ENCODE assay signal across 8 cellular contexts in genomic region chr12:11765817-11766794, GRCh38.
DNase-seq lines count a peak whose midpoint lies in the region; ATAC-seq and TF ChIP-seq lines count a peak whose summit lies in the region.

No MANE protein-coding gene starts in this region.

- no peaks in the 10 kb centered on the region for H3K9me3 ChIP-seq in esophagus muscularis mucosa
- no peaks in the 10 kb centered on the region for H3K9me3 ChIP-seq in parathyroid adenoma (ENCODE audit: control insufficient read depth, low read length)
- no peaks in the 10 kb centered on the region for H3K9me3 ChIP-seq in vagina
- H3K9me3 ChIP-seq in MG63 = no peaks in the 10 kb centered on the region

- H3K4me2 ChIP-seq in parathyroid adenoma (ENCODE audit: low read length) = no peak overlapping the region

- peaks cover 0 to 4% (median 0%) of the 10 kb centered on the region in 4 donors for H3K36me3 ChIP-seq in esophagus muscularis mucosa
- no peaks in the 10 kb centered on the region for H3K36me3 ChIP-seq in parathyroid adenoma (ENCODE audit: control insufficient read depth, insufficient read depth, low read length)
- no peaks in the 10 kb centered on the region for H3K36me3 ChIP-seq in vagina
- H3K36me3 ChIP-seq in MG63 = no peaks in the 10 kb centered on the region

- H3K27ac ChIP-seq in esophagus muscularis mucosa (replicated peaks in 1 of 4) = peak overlapping the region; percentile 88 to 94 (median 92)
- H3K27ac ChIP-seq in parathyroid adenoma = peak overlapping the region; percentile 66
- peak overlapping the region; percentile 38 for H3K27ac ChIP-seq in vagina

- peak overlapping the region; percentile 39 for H3K4me3 Mint-ChIP-seq in activated CD8-positive, alpha-beta T cell treated with anti-CD3 and anti-CD28 coated beads, Interleukin-2, amount 10 ng/mL, durations not matched to agents 7 days and 5 days

- intact Hi-C loops in esophagus muscularis mucosa (cut with DNase I) (no loop called here), vagina (cut with DNase I) (no loop called here)

- DNase-seq in AG08395 (ENCODE audit: low spot score) (peak; percentile 71), esophagus muscularis mucosa (ENCODE audit: extremely low spot score) (no peak), vagina (ENCODE audit: extremely low spot score in 2 of 2) (no peak), MG63 (no peak)
- peak; percentile 44 for DNase-seq in activated CD8-positive, alpha-beta T cell treated with anti-CD3 and anti-CD28 coated beads, Interleukin-2, amount 10 ng/mL, durations not matched to agents 7 days and 5 days

- POLR2A ChIA-PET in activated CD8-positive, alpha-beta T cell treated with anti-CD3 and anti-CD28 coated beads, Interleukin-2, amount 10 ng/mL, durations not matched to agents 7 days and 5 days (lab: Charles Lee) = interaction anchor here (0.6 kb wide), 1 partner anchor 39 kb away, joined by 3 read pairs; no protein-coding TSS in a partner anchor

- H3K4me3 ChIP-seq in esophagus muscularis mucosa (peak overlapping the region; percentile 9 to 24 (median 16)), parathyroid adenoma (ENCODE audit: low read depth, low read length) (no peak overlapping the region), vagina (peak overlapping the region in 1 of 2 donors; percentile 21), MG63 (no peak overlapping the region)

- peak; percentile 72 for ATAC-seq in GM19452 (IDR thresholded peaks at IDR 0.05; ENCODE audit: unreplicated experiment)
- ATAC-seq in HG03558 (IDR thresholded peaks at IDR 0.05; ENCODE audit: extremely low read depth, unreplicated experiment) = peak; percentile 44
- ATAC-seq in activated CD8-positive, alpha-beta T cell treated with anti-CD3 and anti-CD28 coated beads, Interleukin-2, amount 10 ng/mL, durations not matched to agents 7 days and 5 days = peak; percentile 78

- peaks cover 62% of the 10 kb centered on the region for H3K4me1 Mint-ChIP-seq in activated CD8-positive, alpha-beta T cell treated with anti-CD3 and anti-CD28 coated beads, Interleukin-2, amount 10 ng/mL, durations not matched to agents 7 days and 5 days (ENCODE audit: low read depth)

- WGBS in esophagus muscularis mucosa = 25% methylated on average over 19 of the region's 19 CpGs

- H3K4me1 ChIP-seq in esophagus muscularis mucosa = peaks cover 39 to 100% (median 99%) of the 10 kb centered on the region in 4 donors
- H3K4me1 ChIP-seq in parathyroid adenoma = peaks cover 10% of the 10 kb centered on the region
- peaks cover 47% of the 10 kb centered on the region for H3K4me1 ChIP-seq in vagina

- H3K27me3 ChIP-seq in esophagus muscularis mucosa (no peaks in the 10 kb centered on the region), parathyroid adenoma (ENCODE audit: control insufficient read depth, insufficient read depth, low read length) (no peaks in the 10 kb centered on the region), vagina (no peaks in the 10 kb centered on the region), MG63 (no peaks in the 10 kb centered on the region)

- no peaks in the 10 kb centered on the region for H3K27me3 Mint-ChIP-seq in activated CD8-positive, alpha-beta T cell treated with anti-CD3 and anti-CD28 coated beads, Interleukin-2, amount 10 ng/mL, durations not matched to agents 7 days and 5 days (ENCODE audit: low read depth)

- peaks cover 19% of the 10 kb centered on the region for H3K36me3 Mint-ChIP-seq in activated CD8-positive, alpha-beta T cell treated with anti-CD3 and anti-CD28 coated beads, Interleukin-2, amount 10 ng/mL, durations not matched to agents 7 days and 5 days (ENCODE audit: low read depth)

- H2AFZ ChIP-seq in parathyroid adenoma = no peak overlapping the region

- TF ChIP-seq POLR2A in esophagus muscularis mucosa (IDR thresholded peaks at IDR 0.05; ENCODE audit: low read depth) = no peak
- no peak for TF ChIP-seq POLR2A in vagina (IDR thresholded peaks at IDR 0.05)

- H3K27ac Mint-ChIP-seq in activated CD8-positive, alpha-beta T cell treated with anti-CD3 and anti-CD28 coated beads, Interleukin-2, amount 10 ng/mL, durations not matched to agents 7 days and 5 days = peak overlapping the region; percentile 73

- no peak for TF ChIP-seq EP300 in esophagus muscularis mucosa (IDR thresholded peaks at IDR 0.05)

- H3K9me3 Mint-ChIP-seq in activated CD8-positive, alpha-beta T cell treated with anti-CD3 and anti-CD28 coated beads, Interleukin-2, amount 10 ng/mL, durations not matched to agents 7 days and 5 days (ENCODE audit: insufficient read depth) = no peaks in the 10 kb centered on the region

- peaks cover 36% of the 10 kb centered on the region for H3K79me2 ChIP-seq in parathyroid adenoma

- H3K9ac ChIP-seq in parathyroid adenoma = no peak overlapping the region

- CTCF ChIA-PET in activated CD8-positive, alpha-beta T cell treated with anti-CD3 and anti-CD28 coated beads, Interleukin-2, amount 10 ng/mL, durations not matched to agents 7 days and 5 days (lab: Charles Lee) = interaction anchor here (0.8 to 3.0 kb wide), 3 partner anchors 243 to 267 kb away, joined by 3 to 7 read pairs (median 6); no protein-coding TSS in a partner anchor

- TF ChIP-seq CTCF in esophagus muscularis mucosa (IDR thresholded peaks at IDR 0.05) = no peak
- no peak for TF ChIP-seq CTCF in parathyroid adenoma (IDR thresholded peaks at IDR 0.05)
- no peak for TF ChIP-seq CTCF in vagina (IDR thresholded peaks at IDR 0.05)

Comparison
In these comparisons a context has a peak if more than half of its experiments do, and no peak if none do; other contexts are left out.
1. DNase-seq: peak in AG08395 (single experiment) and activated CD8-positive, alpha-beta T cell treated with anti-CD3 and anti-CD28 coated beads, Interleukin-2, amount 10 ng/mL, durations not matched to agents 7 days and 5 days (single experiment); none in esophagus muscularis mucosa (single experiment), vagina (0 of 2) and MG63 (single experiment).
2. H3K27ac ChIP-seq: peak in every context shown above with its lines; median percentile 92 in esophagus muscularis mucosa; 66 in parathyroid adenoma; 38 in vagina.
3. H3K4me3 ChIP-seq: peak in esophagus muscularis mucosa (4 of 4); none in parathyroid adenoma (single experiment) and MG63 (single experiment).
4. Peak in every context shown above with its lines, with median percentiles within 50 percentile points of each other: ATAC-seq.